Comparison of ENCODE assay signal across 1 cellular context in genomic region chr14:30874120-30874998, GRCh38.
TF ChIP-seq lines count a peak whose summit lies in the region.

Gene COCH (plus strand): TSS chr14:30874559. CDS start chr14:30874939, 380 bp downstream.

TF ChIP-seq in HepG2, 621 proteins besides CTCF, POLR2A, EP300 and RAD21 (continued from another document and continues in another):
- TF ChIP-seq ZNF512B (CRISPR knock-in tag; IDR thresholded peaks at IDR 0.05; ENCODE audit: borderline replicate concordance) (peak; percentile 89; the same call in 1 of the 2 replicates), ZNF543 (CRISPR knock-in tag; IDR thresholded peaks at IDR 0.05) (0 out of 2 replicates have a peak, but pooled peaks have one; percentile 33), NR2F6 (IDR thresholded peaks at IDR 0.05) (no peak), NR2F6 (CRISPR knock-in tag; IDR thresholded peaks at IDR 0.05) (no peak), SALL2 (CRISPR knock-in tag; IDR thresholded peaks at IDR 0.05) (0 out of 2 replicates have a peak, but pooled peaks have one; percentile 40), SMYD3 (CRISPR knock-in tag; IDR thresholded peaks at IDR 0.05) (peak; percentile 98), ZNF382 (CRISPR knock-in tag; IDR thresholded peaks at IDR 0.05; ENCODE audit: borderline replicate concordance) (no peak), IRF2 (CRISPR knock-in tag; IDR thresholded peaks at IDR 0.05) (peak; percentile 76; the same call in 1 of the 2 replicates), ELK4 (CRISPR knock-in tag; IDR thresholded peaks at IDR 0.05; ENCODE audit: borderline replicate concordance) (peak; percentile 82; the same call in 1 of the 2 replicates), NR0B2 (CRISPR knock-in tag; IDR thresholded peaks at IDR 0.05) (peak; percentile 58), GZF1 (CRISPR knock-in tag; IDR thresholded peaks at IDR 0.05) (peak; percentile 90), TEAD2 (CRISPR knock-in tag; IDR thresholded peaks at IDR 0.05) (peak; percentile 83; the same call in 1 of the 2 replicates), ZNF317 (CRISPR knock-in tag; IDR thresholded peaks at IDR 0.05) (peak; percentile 90), FUBP1 (CRISPR knock-in tag; IDR thresholded peaks at IDR 0.05; ENCODE audit: borderline replicate concordance) (peak; percentile 29; the same call in 1 of the 2 replicates), PRDM15 (CRISPR knock-in tag; IDR thresholded peaks at IDR 0.05) (no peak; the same call in 1 of the 2 replicates), ZNF281 (CRISPR knock-in tag; IDR thresholded peaks at IDR 0.05; ENCODE audit: borderline replicate concordance) (peak; percentile 2), ZNF574 (CRISPR knock-in tag; IDR thresholded peaks at IDR 0.05) (peak; percentile 80), HOXA9 (CRISPR knock-in tag; IDR thresholded peaks at IDR 0.05; ENCODE audit: borderline replicate concordance) (peak; percentile 95; the same call in 1 of the 2 replicates), GRHL1 (CRISPR knock-in tag; conservative IDR thresholded peaks at IDR 0.05) (no peak), FOXP1 (IDR thresholded peaks at IDR 0.05) (no peak), FOXP1 (CRISPR knock-in tag; IDR thresholded peaks at IDR 0.05) (no peak), ZNF414 (CRISPR knock-in tag; IDR thresholded peaks at IDR 0.05) (peak; percentile 54; the same call in 1 of the 2 replicates), ZNF800 (CRISPR knock-in tag; IDR thresholded peaks at IDR 0.05) (peak; percentile 96), MAFF (IDR thresholded peaks at IDR 0.05; ENCODE audit: low read depth, low read length) (no peak), ZSCAN21 (CRISPR knock-in tag; IDR thresholded peaks at IDR 0.05; ENCODE audit: borderline replicate concordance) (peak; percentile 97), KLF13 (CRISPR knock-in tag; IDR thresholded peaks at IDR 0.05) (no peak; the same call in 1 of the 2 replicates), CHCHD3 (CRISPR knock-in tag; IDR thresholded peaks at IDR 0.05) (peak; percentile 93), MEF2D (CRISPR knock-in tag; IDR thresholded peaks at IDR 0.05) (peak; percentile 89), KMT2B (CRISPR knock-in tag; IDR thresholded peaks at IDR 0.05) (peak; percentile 78; the same call in 1 of the 2 replicates), ZNF788 (CRISPR knock-in tag; IDR thresholded peaks at IDR 0.05; ENCODE audit: borderline replicate concordance) (peak; percentile 53; the same call in 1 of the 2 replicates), ZNF614 (CRISPR knock-in tag; IDR thresholded peaks at IDR 0.05; ENCODE audit: borderline replicate concordance) (0 out of 2 replicates have a peak, but pooled peaks have one; percentile 23), SCMH1 (CRISPR knock-in tag; IDR thresholded peaks at IDR 0.05; ENCODE audit: borderline replicate concordance) (no peak), LCORL (IDR thresholded peaks at IDR 0.05) (no peak), LCORL (CRISPR knock-in tag; IDR thresholded peaks at IDR 0.05) (peak; percentile 89), ZSCAN30 (CRISPR knock-in tag; IDR thresholded peaks at IDR 0.05) (no peak), TP53 (CRISPR knock-in tag; conservative IDR thresholded peaks at IDR 0.05) (peak; percentile 34; the same call in 1 of the 2 replicates), ZNF205 (CRISPR knock-in tag; IDR thresholded peaks at IDR 0.05) (0 out of 2 replicates have a peak, but pooled peaks have one; percentile 1)
